1 cellular context compared by ENCODE assay signal in the genomic region with DNA sequence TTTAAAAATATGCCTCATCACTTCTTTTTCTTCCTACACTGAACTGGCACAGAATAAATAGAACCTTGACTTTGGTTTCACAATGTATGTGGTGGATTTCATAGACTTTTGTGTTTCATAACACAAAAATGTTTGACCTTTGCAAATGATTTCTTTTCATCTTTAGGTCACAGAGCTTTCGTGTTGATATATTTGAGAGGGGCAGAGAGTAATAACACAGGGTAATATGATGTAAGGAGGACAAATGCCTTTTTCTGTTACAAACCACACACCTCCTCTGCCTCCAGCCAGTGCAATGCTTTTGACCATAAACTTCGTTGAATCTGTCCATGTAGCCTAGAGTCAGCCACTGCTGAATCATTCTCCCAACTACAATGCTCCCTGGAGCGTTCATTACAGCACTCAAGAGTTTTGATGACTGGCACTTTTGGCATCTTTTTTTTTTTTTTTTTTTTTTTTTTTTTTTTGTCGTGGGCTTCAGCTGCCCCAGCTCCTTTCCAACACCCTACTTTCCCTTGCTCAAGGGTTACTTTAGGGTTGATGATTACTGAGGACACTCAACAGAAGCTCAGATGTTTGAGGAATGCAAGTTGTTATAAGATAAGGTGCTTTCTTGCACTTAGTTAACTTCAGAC.
TF ChIP-seq lines count a peak whose summit lies in the region.

No MANE protein-coding gene starts in this region.

TF ChIP-seq in GM23338, 12 proteins besides CTCF, POLR2A, EP300 and RAD21 (continued from another document):
- TF ChIP-seq, protein P1, sequence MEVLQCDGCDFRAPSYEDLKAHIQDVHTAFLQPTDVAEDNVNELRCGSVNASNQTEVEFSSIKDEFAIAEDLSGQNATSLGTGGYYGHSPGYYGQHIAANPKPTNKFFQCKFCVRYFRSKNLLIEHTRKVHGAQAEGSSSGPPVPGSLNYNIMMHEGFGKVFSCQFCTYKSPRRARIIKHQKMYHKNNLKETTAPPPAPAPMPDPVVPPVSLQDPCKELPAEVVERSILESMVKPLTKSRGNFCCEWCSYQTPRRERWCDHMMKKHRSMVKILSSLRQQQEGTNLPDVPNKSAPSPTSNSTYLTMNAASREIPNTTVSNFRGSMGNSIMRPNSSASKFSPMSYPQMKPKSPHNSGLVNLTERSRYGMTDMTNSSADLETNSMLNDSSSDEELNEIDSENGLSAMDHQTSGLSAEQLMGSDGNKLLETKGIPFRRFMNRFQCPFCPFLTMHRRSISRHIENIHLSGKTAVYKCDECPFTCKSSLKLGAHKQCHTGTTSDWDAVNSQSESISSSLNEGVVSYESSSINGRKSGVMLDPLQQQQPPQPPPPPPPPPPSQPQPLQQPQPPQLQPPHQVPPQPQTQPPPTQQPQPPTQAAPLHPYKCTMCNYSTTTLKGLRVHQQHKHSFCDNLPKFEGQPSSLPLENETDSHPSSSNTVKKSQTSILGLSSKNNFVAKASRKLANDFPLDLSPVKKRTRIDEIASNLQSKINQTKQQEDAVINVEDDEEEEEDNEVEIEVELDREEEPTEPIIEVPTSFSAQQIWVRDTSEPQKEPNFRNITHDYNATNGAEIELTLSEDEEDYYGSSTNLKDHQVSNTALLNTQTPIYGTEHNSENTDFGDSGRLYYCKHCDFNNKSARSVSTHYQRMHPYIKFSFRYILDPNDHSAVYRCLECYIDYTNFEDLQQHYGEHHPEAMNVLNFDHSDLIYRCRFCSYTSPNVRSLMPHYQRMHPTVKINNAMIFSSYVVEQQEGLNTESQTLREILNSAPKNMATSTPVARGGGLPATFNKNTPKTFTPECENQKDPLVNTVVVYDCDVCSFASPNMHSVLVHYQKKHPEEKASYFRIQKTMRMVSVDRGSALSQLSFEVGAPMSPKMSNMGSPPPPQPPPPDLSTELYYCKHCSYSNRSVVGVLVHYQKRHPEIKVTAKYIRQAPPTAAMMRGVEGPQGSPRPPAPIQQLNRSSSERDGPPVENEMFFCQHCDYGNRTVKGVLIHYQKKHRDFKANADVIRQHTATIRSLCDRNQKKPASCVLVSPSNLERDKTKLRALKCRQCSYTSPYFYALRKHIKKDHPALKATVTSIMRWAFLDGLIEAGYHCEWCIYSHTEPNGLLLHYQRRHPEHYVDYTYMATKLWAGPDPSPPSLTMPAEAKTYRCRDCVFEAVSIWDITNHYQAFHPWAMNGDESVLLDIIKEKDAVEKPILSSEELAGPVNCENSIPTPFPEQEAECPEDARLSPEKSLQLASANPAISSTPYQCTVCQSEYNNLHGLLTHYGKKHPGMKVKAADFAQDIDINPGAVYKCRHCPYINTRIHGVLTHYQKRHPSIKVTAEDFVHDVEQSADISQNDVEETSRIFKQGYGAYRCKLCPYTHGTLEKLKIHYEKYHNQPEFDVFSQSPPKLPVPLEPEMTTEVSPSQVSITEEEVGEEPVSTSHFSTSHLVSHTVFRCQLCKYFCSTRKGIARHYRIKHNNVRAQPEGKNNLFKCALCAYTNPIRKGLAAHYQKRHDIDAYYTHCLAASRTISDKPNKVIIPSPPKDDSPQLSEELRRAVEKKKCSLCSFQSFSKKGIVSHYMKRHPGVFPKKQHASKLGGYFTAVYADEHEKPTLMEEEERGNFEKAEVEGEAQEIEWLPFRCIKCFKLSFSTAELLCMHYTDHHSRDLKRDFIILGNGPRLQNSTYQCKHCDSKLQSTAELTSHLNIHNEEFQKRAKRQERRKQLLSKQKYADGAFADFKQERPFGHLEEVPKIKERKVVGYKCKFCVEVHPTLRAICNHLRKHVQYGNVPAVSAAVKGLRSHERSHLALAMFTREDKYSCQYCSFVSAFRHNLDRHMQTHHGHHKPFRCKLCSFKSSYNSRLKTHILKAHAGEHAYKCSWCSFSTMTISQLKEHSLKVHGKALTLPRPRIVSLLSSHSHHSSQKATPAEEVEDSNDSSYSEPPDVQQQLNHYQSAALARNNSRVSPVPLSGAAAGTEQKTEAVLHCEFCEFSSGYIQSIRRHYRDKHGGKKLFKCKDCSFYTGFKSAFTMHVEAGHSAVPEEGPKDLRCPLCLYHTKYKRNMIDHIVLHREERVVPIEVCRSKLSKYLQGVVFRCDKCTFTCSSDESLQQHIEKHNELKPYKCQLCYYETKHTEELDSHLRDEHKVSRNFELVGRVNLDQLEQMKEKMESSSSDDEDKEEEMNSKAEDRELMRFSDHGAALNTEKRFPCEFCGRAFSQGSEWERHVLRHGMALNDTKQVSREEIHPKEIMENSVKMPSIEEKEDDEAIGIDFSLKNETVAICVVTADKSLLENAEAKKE (CRISPR knock-in tag; IDR thresholded peaks at IDR 0.05): no peak
- TF ChIP-seq, protein P2, sequence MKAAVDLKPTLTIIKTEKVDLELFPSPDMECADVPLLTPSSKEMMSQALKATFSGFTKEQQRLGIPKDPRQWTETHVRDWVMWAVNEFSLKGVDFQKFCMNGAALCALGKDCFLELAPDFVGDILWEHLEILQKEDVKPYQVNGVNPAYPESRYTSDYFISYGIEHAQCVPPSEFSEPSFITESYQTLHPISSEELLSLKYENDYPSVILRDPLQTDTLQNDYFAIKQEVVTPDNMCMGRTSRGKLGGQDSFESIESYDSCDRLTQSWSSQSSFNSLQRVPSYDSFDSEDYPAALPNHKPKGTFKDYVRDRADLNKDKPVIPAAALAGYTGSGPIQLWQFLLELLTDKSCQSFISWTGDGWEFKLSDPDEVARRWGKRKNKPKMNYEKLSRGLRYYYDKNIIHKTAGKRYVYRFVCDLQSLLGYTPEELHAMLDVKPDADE (IDR thresholded peaks at IDR 0.05): no peak
